In genomic region chr19:47542030-47542475, GRCh38 we compare ENCODE assay signal across 16 cellular contexts. TPM values are rescaled to one million over a fixed set of nuclear protein-coding genes. Genes with fewer than 3 reads are reported as not detected.
A peak's percentile ranks its signal among the peaks of the same experiment; 100 is the strongest.
DNase-seq lines count a peak whose midpoint lies in the region; ATAC-seq and TF ChIP-seq lines count a peak whose summit lies in the region.
"Had no signal": no experiment of that assay in that cellular context is flagged by ENCODE, and none has a peak within 500 bp of the region (broad histone marks: within the 10 kb centered on the region; RNA-seq: fewer than 3 reads in every experiment).

No MANE protein-coding gene starts in this region.

- no peak for ATAC-seq in activated naive CD4-positive, alpha-beta T cell treated with anti-CD3 and anti-CD28 coated beads, Interleukin-2, amount 50 U/mL, for 72 hours
- ATAC-seq in GM21723 (IDR thresholded peaks at IDR 0.05; ENCODE audit: unreplicated experiment): no peak

- no peak for TF ChIP-seq CTCF in right atrium auricular region (IDR thresholded peaks at IDR 0.05)

- no peaks in the 10 kb centered on the region for H3K9me3 Mint-ChIP-seq in activated naive CD4-positive, alpha-beta T cell treated with anti-CD3 and anti-CD28 coated beads, Interleukin-2, amount 50 U/mL, for 24 hours
- H3K9me3 Mint-ChIP-seq in activated naive CD4-positive, alpha-beta T cell treated with anti-CD3 and anti-CD28 coated beads, Interleukin-2, amount 50 U/mL, for 72 hours: no peaks in the 10 kb centered on the region
- no peaks in the 10 kb centered on the region for H3K9me3 Mint-ChIP-seq in activated T-helper 1 cell treated with anti-CD3 and anti-CD28 coated beads, Interleukin-12 subunit alpha, Interleukin-12 subunit beta, Interleukin-2, Interleukin-4 antibody, amounts not matched to agents 30 ng/mL and 10 ng/mL and 1 ng/mL, durations not matched to agents 14 hours and 24 hours and 36 hours

- H3K27ac ChIP-seq in right atrium auricular region: peak overlapping the region; percentile 10 to 48
- H3K27ac ChIP-seq in stomach smooth muscle (ENCODE audit: low read length): peak overlapping the region; percentile 89
- H3K27ac ChIP-seq: dorsolateral prefrontal cortex, tibial nerve had no signal

- H3K36me3 ChIP-seq in right atrium auricular region: no peaks in the 10 kb centered on the region
- no peaks in the 10 kb centered on the region for H3K36me3 ChIP-seq in stomach smooth muscle (ENCODE audit: control insufficient read depth in 2 of 2, insufficient read depth in 2 of 2, low read length in 2 of 2)
- H3K36me3 ChIP-seq: tibial nerve had no signal

- H3K27me3 Mint-ChIP-seq in activated naive CD4-positive, alpha-beta T cell treated with anti-CD3 and anti-CD28 coated beads, Interleukin-2, amount 50 U/mL, for 24 hours: peaks cover 2% of the 10 kb centered on the region
- H3K27me3 Mint-ChIP-seq in activated T-helper 1 cell treated with anti-CD3 and anti-CD28 coated beads, Interleukin-12 subunit alpha, Interleukin-12 subunit beta, Interleukin-2, Interleukin-4 antibody, amounts not matched to agents 30 ng/mL and 10 ng/mL and 1 ng/mL, durations not matched to agents 14 hours and 24 hours and 36 hours (ENCODE audit: insufficient read depth): peaks cover 5% of the 10 kb centered on the region

- no peak for DNase-seq in activated naive CD4-positive, alpha-beta T cell treated with anti-CD3 and anti-CD28 coated beads, Interleukin-2, amount 50 U/mL, for 72 hours (ENCODE audit: low spot score in 2 of 2)
- no peak for DNase-seq in activated T-helper 1 cell treated with anti-CD3 and anti-CD28 coated beads, Interleukin-12 subunit alpha, Interleukin-12 subunit beta, Interleukin-2, Interleukin-4 antibody, amounts not matched to agents 30 ng/mL and 10 ng/mL and 1 ng/mL, durations not matched to agents 14 hours and 24 hours and 36 hours (ENCODE audit: low spot score)
- DNase-seq in right atrium auricular region (ENCODE audit: low spot score) (no peak), NCI-H2107 treated with DMSO at 0.1 percent for 48 hours (lab: John Stamatoyannopoulos, UW; ENCODE audit: unreplicated experiment) (no peak), NCI-H226 (no peak)
- DNase-seq: activated CD4-positive, alpha-beta T cell treated with anti-CD3 and anti-CD28 coated beads for 1 hour; activated naive CD4-positive, alpha-beta T cell treated with anti-CD3 and anti-CD28 coated beads, Interleukin-2, amount 50 U/mL, for 16 hours; dorsolateral prefrontal cortex; hippocampal formation; mammary epithelial cell; NCI-H1417; NCI-H748 treated with DMSO at 0.1 percent for 48 hours had no signal

- H3K27ac Mint-ChIP-seq in activated naive CD4-positive, alpha-beta T cell treated with anti-CD3 and anti-CD28 coated beads, Interleukin-2, amount 50 U/mL, for 24 hours: peak overlapping the region; percentile 24
- H3K27ac Mint-ChIP-seq in activated naive CD4-positive, alpha-beta T cell treated with anti-CD3 and anti-CD28 coated beads, Interleukin-2, amount 50 U/mL, for 72 hours: peak overlapping the region in 1 of 2 donors; percentile 34
- H3K27ac Mint-ChIP-seq in activated T-helper 1 cell treated with anti-CD3 and anti-CD28 coated beads, Interleukin-12 subunit alpha, Interleukin-12 subunit beta, Interleukin-2, Interleukin-4 antibody, amounts not matched to agents 30 ng/mL and 10 ng/mL and 1 ng/mL, durations not matched to agents 14 hours and 24 hours and 36 hours: peak overlapping the region; percentile 38

- intact Hi-C loops in activated T-helper 1 cell treated with anti-CD3 and anti-CD28 coated beads, Interleukin-12 subunit alpha, Interleukin-12 subunit beta, Interleukin-2, Interleukin-4 antibody, amounts not matched to agents 30 ng/mL and 10 ng/mL and 1 ng/mL, durations not matched to agents 14 hours and 24 hours and 36 hours (cut with micrococcal nuclease): no loop called here

- H3K4me1 ChIP-seq in right atrium auricular region (peaks cover 0 to 7% of the 10 kb centered on the region in 2 donors), stomach smooth muscle (ENCODE audit: control insufficient read depth, insufficient read depth, low read length) (peaks cover 15% of the 10 kb centered on the region)

- H3K27me3 ChIP-seq in right atrium auricular region: peaks cover 0 to 7% of the 10 kb centered on the region in 2 donors
- peaks cover 0 to 7% of the 10 kb centered on the region in 2 donors for H3K27me3 ChIP-seq in stomach smooth muscle (ENCODE audit: control insufficient read depth in 1 of 2, insufficient read depth in 2 of 2, low read length in 2 of 2)

- H3K36me3 Mint-ChIP-seq in activated naive CD4-positive, alpha-beta T cell treated with anti-CD3 and anti-CD28 coated beads, Interleukin-2, amount 50 U/mL, for 24 hours: no peaks in the 10 kb centered on the region
- no peaks in the 10 kb centered on the region for H3K36me3 Mint-ChIP-seq in activated naive CD4-positive, alpha-beta T cell treated with anti-CD3 and anti-CD28 coated beads, Interleukin-2, amount 50 U/mL, for 72 hours
- H3K36me3 Mint-ChIP-seq in activated T-helper 1 cell treated with anti-CD3 and anti-CD28 coated beads, Interleukin-12 subunit alpha, Interleukin-12 subunit beta, Interleukin-2, Interleukin-4 antibody, amounts not matched to agents 30 ng/mL and 10 ng/mL and 1 ng/mL, durations not matched to agents 14 hours and 24 hours and 36 hours (ENCODE audit: low read depth): no peaks in the 10 kb centered on the region

- peaks cover 9% of the 10 kb centered on the region for H3K4me1 Mint-ChIP-seq in activated naive CD4-positive, alpha-beta T cell treated with anti-CD3 and anti-CD28 coated beads, Interleukin-2, amount 50 U/mL, for 24 hours
- H3K4me1 Mint-ChIP-seq in activated T-helper 1 cell treated with anti-CD3 and anti-CD28 coated beads, Interleukin-12 subunit alpha, Interleukin-12 subunit beta, Interleukin-2, Interleukin-4 antibody, amounts not matched to agents 30 ng/mL and 10 ng/mL and 1 ng/mL, durations not matched to agents 14 hours and 24 hours and 36 hours (ENCODE audit: low read depth): peaks cover 13% of the 10 kb centered on the region

- no peak overlapping the region for H3K4me3 Mint-ChIP-seq in activated naive CD4-positive, alpha-beta T cell treated with anti-CD3 and anti-CD28 coated beads, Interleukin-2, amount 50 U/mL, for 24 hours
- H3K4me3 Mint-ChIP-seq in activated T-helper 1 cell treated with anti-CD3 and anti-CD28 coated beads, Interleukin-12 subunit alpha, Interleukin-12 subunit beta, Interleukin-2, Interleukin-4 antibody, amounts not matched to agents 30 ng/mL and 10 ng/mL and 1 ng/mL, durations not matched to agents 14 hours and 24 hours and 36 hours: no peak overlapping the region

- peak overlapping the region; percentile 6 to 51 for H3K9ac ChIP-seq in stomach smooth muscle (ENCODE audit: low read length in 2 of 2)

- H3K4me3 ChIP-seq in right atrium auricular region (no peak overlapping the region), stomach smooth muscle (ENCODE audit: low read length in 2 of 2) (peak overlapping the region in 1 of 2 donors; percentile 29)
- H3K4me3 ChIP-seq: dorsolateral prefrontal cortex, tibial nerve had no signal

- no peaks in the 10 kb centered on the region for H3K9me3 ChIP-seq in right atrium auricular region
- H3K9me3 ChIP-seq in stomach smooth muscle (ENCODE audit: control insufficient read depth in 2 of 2, low read length in 2 of 2): no peaks in the 10 kb centered on the region
- H3K9me3 ChIP-seq: tibial nerve had no signal

RNA-seq across cellular contexts. Expression of gene NAPA, which starts 27.2 kb away (rescaled TPM):
- total RNA-seq in activated naive CD4-positive, alpha-beta T cell treated with anti-CD3 and anti-CD28 coated beads, Interleukin-2, amount 50 U/mL, for 72 hours: 10 to 100 TPM; 69.7 to 78.5 TPM
- total RNA-seq in activated T-helper 1 cell treated with anti-CD3 and anti-CD28 coated beads, Interleukin-12 subunit alpha, Interleukin-12 subunit beta, Interleukin-2, Interleukin-4 antibody, amounts not matched to agents 30 ng/mL and 10 ng/mL and 1 ng/mL, durations not matched to agents 14 hours and 24 hours and 36 hours: 66.4 and 68.7 TPM in 2 replicates
- 100 to 1,000 TPM; 127 to 213 TPM for total RNA-seq in right atrium auricular region

RNA-seq across cellular contexts. Expression of gene ZNF541, which starts 30.9 kb away (rescaled TPM):
- under 1 TPM; 0.31 to 0.57 TPM for total RNA-seq in activated naive CD4-positive, alpha-beta T cell treated with anti-CD3 and anti-CD28 coated beads, Interleukin-2, amount 50 U/mL, for 72 hours
- total RNA-seq in activated T-helper 1 cell treated with anti-CD3 and anti-CD28 coated beads, Interleukin-12 subunit alpha, Interleukin-12 subunit beta, Interleukin-2, Interleukin-4 antibody, amounts not matched to agents 30 ng/mL and 10 ng/mL and 1 ng/mL, durations not matched to agents 14 hours and 24 hours and 36 hours: 0.05 and 0.39 TPM in 2 replicates
- under 1 TPM in 1 of 2 donors, not detected in 1; 0.20 TPM for total RNA-seq in right atrium auricular region
- total RNA-seq: mammary epithelial cell had no signal

RNA-seq across cellular contexts. Expression of gene KPTN, which starts 58.0 kb away (rescaled TPM):
- 10 to 100 TPM; 15.3 to 24.8 TPM for total RNA-seq in activated naive CD4-positive, alpha-beta T cell treated with anti-CD3 and anti-CD28 coated beads, Interleukin-2, amount 50 U/mL, for 72 hours
- 9.6 and 10.8 TPM in 2 replicates for total RNA-seq in activated T-helper 1 cell treated with anti-CD3 and anti-CD28 coated beads, Interleukin-12 subunit alpha, Interleukin-12 subunit beta, Interleukin-2, Interleukin-4 antibody, amounts not matched to agents 30 ng/mL and 10 ng/mL and 1 ng/mL, durations not matched to agents 14 hours and 24 hours and 36 hours
- total RNA-seq in right atrium auricular region: 1 to 10 TPM; 2.8 to 2.9 TPM
